23 cellular contexts compared by ENCODE assay signal in the genomic region with DNA sequence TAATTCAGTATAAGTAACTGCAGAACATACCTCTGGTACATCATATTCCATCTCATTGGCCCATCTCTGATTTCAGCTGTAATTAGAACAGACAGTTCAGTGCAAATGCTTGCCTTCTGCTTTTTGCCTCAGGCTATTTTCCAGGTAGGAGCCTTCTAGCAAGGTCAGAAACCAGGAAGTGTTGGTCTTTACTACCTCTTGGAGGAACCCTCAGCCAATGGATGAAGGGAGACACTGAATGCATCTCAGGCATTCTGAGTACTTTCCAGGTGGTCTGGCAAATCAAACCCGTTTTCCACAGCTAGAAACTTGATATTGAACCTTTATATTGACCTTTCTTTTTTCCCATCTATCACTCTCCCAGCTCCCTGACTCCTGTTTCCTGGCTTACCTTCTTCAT.
"Had no signal": no experiment of that assay in that cellular context is flagged by ENCODE, and none has a peak within 500 bp of the region (broad histone marks: within the 10 kb centered on the region; RNA-seq: fewer than 3 reads in every experiment).

No MANE protein-coding gene starts in this region.

- ATAC-seq: mucosa of descending colon; natural killer cell treated with Interleukin-12 subunit alpha and Interleukin-12 subunit beta and Interleukin-15 and Interleukin-18, amount 100 ng/mL, for 72 hours; stimulated activated naive CD8-positive, alpha-beta T cell treated with anti-CD3 and anti-CD28 coated beads, Interleukin-15, Interleukin-2, amounts not matched to agents 100 U/mL and 50 U/mL, for 24 hours had no signal

- DNase-seq: activated CD4-positive, alpha-beta memory T cell treated with anti-CD3 and anti-CD28 coated beads for 36 hours; activated CD4-positive, alpha-beta T cell treated with anti-CD3 and anti-CD28 coated beads, Interleukin-2, amount 10 ng/mL, durations not matched to agents 24 days and 14 days; activated CD4-positive, CD25-positive, alpha-beta regulatory T cell treated with anti-CD3 and anti-CD28 coated beads, Interleukin-2, amount 50 U/mL, for 72 hours; activated CD8-positive, alpha-beta memory T cell treated with anti-CD3 and anti-CD28 coated beads, Interleukin-2, amount 50 U/mL, for 4 hours; activated gamma-delta T cell; activated naive CD4-positive, alpha-beta T cell treated with anti-CD3 and anti-CD28 coated beads, Interleukin-2, amount 10 ng/mL, durations not matched to agents 7 days and 5 days; activated naive CD8-positive, alpha-beta T cell treated with anti-CD3 and anti-CD28 coated beads, Interleukin-2, amount 10 ng/mL, durations not matched to agents 7 days and 5 days; activated T-cell treated with anti-CD3 and anti-CD28 coated beads, Interleukin-2, amount 50 U/mL, for 1 hour; cortex of kidney; foreskin fibroblast; head of caudate nucleus; hippocampal formation; kidney glomerular epithelial cell; left lung; mucosa of descending colon; stimulated activated CD4-positive, alpha-beta T cell treated with anti-CD3 and anti-CD28 coated beads, Interleukin-15, amount 100 ng/mL, for 24 hours; stimulated activated naive CD8-positive, alpha-beta T cell treated with anti-CD3 and anti-CD28 coated beads, Interleukin-15, Interleukin-2, amounts not matched to agents 100 U/mL and 50 U/mL, for 24 hours; T1000; testis; transverse colon; uterus; WERI-Rb-1 had no signal
